ENCODE assay signal across 8 cellular contexts in the genomic region with DNA sequence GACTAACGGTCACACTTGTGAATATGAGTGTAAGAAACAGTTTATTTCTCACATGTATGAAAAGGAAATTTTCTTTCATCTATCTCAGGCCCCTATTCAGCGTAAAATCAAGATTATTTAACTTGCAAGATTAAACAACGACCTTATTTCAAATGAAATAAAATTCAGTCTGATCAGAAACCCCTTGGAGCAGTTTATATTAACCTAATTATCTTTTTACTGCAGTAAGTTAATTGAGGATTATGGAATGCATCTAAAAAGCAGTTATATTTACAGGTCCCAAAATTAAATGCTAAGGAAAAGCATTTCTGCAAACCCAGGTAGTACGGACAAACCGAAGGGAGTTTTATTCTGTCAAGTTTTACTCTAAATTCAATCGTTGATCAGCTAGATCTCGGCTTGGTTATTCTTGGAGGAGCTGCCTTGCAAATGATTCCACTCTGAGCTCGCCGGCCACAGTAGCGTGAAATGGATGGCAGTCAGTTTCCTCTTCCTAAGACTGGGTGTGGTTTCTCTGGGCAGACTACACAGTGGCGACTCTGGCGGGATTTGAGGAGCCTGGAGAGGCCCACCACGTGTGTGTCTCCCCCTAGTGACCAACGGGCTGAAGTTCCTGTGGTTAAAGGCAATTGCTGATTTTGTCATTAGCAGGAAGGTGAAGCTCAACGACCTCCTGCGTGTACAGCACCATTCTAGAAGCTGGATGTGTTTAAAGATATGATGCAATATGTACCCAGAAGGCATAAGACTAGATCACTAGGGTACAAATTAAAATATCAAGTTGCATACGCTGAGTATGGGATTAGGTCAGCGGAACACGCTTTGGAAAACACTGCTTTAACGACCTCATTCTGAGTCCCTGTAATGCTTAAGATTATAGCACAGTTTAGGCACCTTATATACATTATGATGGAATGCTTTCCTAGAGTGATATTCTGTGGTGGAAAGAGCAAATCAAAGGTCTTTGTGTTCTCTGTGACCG. TPM values are rescaled to one million over a fixed set of nuclear protein-coding genes. Genes with fewer than 3 reads are reported as not detected.
DNase-seq lines count a peak whose midpoint lies in the region; ATAC-seq and TF ChIP-seq lines count a peak whose summit lies in the region.

No MANE protein-coding gene starts in this region.

- peak overlapping the region; percentile 99 for H3K27ac ChIP-seq in BLaER1
- peak overlapping the region; percentile 86 to 98 for H3K27ac ChIP-seq in left lung

- H3K9me3 ChIP-seq in BLaER1 (no peaks in the 10 kb centered on the region), left lung (no peaks in the 10 kb centered on the region)

- TF ChIP-seq CTCF in left lung (IDR thresholded peaks at IDR 0.05), result peak; percentile 79 to 80

- intact Hi-C loops in dendritic cell treated with granulocyte-macrophage colony-stimulating factor and Interleukin-4, amounts not matched to agents 40 ng/mL and 50 ng/mL, for 4 days (cut with micrococcal nuclease), result loop anchor here (1.0 to 10.0 kb wide), 4 partner anchors 17 to 302 kb away; a partner anchor contains a TSS
- intact Hi-C loops in left lung (cut with DNase I), result no loop called here

- peak; percentile 76 for TF ChIP-seq POLR2A in GM19099 (IDR thresholded peaks at IDR 0.05; ENCODE audit: extremely low read depth, insufficient read length, low read depth)

- H3K27me3 ChIP-seq in BLaER1 (no peaks in the 10 kb centered on the region), left lung (no peaks in the 10 kb centered on the region)

- H3K4me1 ChIP-seq in BLaER1 (peaks cover 66% of the 10 kb centered on the region), left lung (peaks cover 10 to 27% of the 10 kb centered on the region in 2 donors)

- H3K4me3 Mint-ChIP-seq in dendritic cell treated with granulocyte-macrophage colony-stimulating factor and Interleukin-4, amounts not matched to agents 40 ng/mL and 50 ng/mL, for 4 days, result peak overlapping the region; percentile 96

- H3K9me3 Mint-ChIP-seq in dendritic cell treated with granulocyte-macrophage colony-stimulating factor and Interleukin-4, amounts not matched to agents 40 ng/mL and 50 ng/mL, for 4 days, result no peaks in the 10 kb centered on the region

- H3K27ac Mint-ChIP-seq in dendritic cell treated with granulocyte-macrophage colony-stimulating factor and Interleukin-4, amounts not matched to agents 40 ng/mL and 50 ng/mL, for 4 days, result peak overlapping the region; percentile 100

- peaks cover 32% of the 10 kb centered on the region for H3K4me1 Mint-ChIP-seq in dendritic cell treated with granulocyte-macrophage colony-stimulating factor and Interleukin-4, amounts not matched to agents 40 ng/mL and 50 ng/mL, for 4 days (ENCODE audit: low read depth)

- H3K4me2 ChIP-seq in BLaER1, result peak overlapping the region; percentile 77

- H3K36me3 ChIP-seq in BLaER1, result peaks cover 13% of the 10 kb centered on the region
- no peaks in the 10 kb centered on the region for H3K36me3 ChIP-seq in left lung

- H3K27me3 Mint-ChIP-seq in dendritic cell treated with granulocyte-macrophage colony-stimulating factor and Interleukin-4, amounts not matched to agents 40 ng/mL and 50 ng/mL, for 4 days, result no peaks in the 10 kb centered on the region

- H3K36me3 Mint-ChIP-seq in dendritic cell treated with granulocyte-macrophage colony-stimulating factor and Interleukin-4, amounts not matched to agents 40 ng/mL and 50 ng/mL, for 4 days (ENCODE audit: low read depth), result peaks cover 16% of the 10 kb centered on the region

- DNase-seq in NCI-H460 (ENCODE audit: extremely low read depth, low read depth) (peak; percentile 95), left lung (peak; percentile 89 to 93)
- DNase-seq in activated CD4-positive, alpha-beta T cell treated with anti-CD3 and anti-CD28 coated beads for 48 hours, result peak; percentile 89
- peak; percentile 67 to 74 for DNase-seq in stimulated activated CD4-positive, alpha-beta T cell treated with anti-CD3 and anti-CD28 coated beads, Interleukin-2, amount 100 ng/mL, for 48 hours

- H3K4me3 ChIP-seq in BLaER1 (peak overlapping the region; percentile 72), left lung (peak overlapping the region; percentile 53 to 61)

- H3K9ac ChIP-seq in BLaER1, result peak overlapping the region; percentile 97

- ATAC-seq in HG03432 (IDR thresholded peaks at IDR 0.05; ENCODE audit: unreplicated experiment) (peak; percentile 77), left lung (peak; percentile 98)

- no peaks in the 10 kb centered on the region for H4K20me1 ChIP-seq in BLaER1

RNA-seq across cellular contexts. Expression of a gene that starts 36.4 kb away (rescaled TPM):
- total RNA-seq in NCI-H460 (2014; rRNA removed; shearing (Covaris generic)), result 96.1 and 96.3 TPM in 2 replicates
- polyA plus RNA-seq in NCI-H460 (2014; cell fraction: nucleus; rRNA removed), result 61.7 and 75.2 TPM in 2 replicates
- total RNA-seq in left lung, result 10 to 100 TPM; 45.2 to 45.4 TPM

RNA-seq across cellular contexts. Expression of a gene that starts 36.6 kb away (rescaled TPM):
- total RNA-seq in NCI-H460 (2014; rRNA removed; shearing (Covaris generic)), result 0.40 and 1.0 TPM in 2 replicates
- polyA plus RNA-seq in NCI-H460 (2014; cell fraction: nucleus; rRNA removed), result 1.6 TPM in 2 replicates
- total RNA-seq in left lung, result 1 to 10 TPM; 2.0 to 2.7 TPM

Comparison
In these comparisons a context has a peak if more than half of its experiments do, and no peak if none do; other contexts are left out.
1. Peak in every context shown above with its lines: DNase-seq, ATAC-seq, H3K4me3 ChIP-seq and H3K27ac ChIP-seq.